In the genomic region with DNA sequence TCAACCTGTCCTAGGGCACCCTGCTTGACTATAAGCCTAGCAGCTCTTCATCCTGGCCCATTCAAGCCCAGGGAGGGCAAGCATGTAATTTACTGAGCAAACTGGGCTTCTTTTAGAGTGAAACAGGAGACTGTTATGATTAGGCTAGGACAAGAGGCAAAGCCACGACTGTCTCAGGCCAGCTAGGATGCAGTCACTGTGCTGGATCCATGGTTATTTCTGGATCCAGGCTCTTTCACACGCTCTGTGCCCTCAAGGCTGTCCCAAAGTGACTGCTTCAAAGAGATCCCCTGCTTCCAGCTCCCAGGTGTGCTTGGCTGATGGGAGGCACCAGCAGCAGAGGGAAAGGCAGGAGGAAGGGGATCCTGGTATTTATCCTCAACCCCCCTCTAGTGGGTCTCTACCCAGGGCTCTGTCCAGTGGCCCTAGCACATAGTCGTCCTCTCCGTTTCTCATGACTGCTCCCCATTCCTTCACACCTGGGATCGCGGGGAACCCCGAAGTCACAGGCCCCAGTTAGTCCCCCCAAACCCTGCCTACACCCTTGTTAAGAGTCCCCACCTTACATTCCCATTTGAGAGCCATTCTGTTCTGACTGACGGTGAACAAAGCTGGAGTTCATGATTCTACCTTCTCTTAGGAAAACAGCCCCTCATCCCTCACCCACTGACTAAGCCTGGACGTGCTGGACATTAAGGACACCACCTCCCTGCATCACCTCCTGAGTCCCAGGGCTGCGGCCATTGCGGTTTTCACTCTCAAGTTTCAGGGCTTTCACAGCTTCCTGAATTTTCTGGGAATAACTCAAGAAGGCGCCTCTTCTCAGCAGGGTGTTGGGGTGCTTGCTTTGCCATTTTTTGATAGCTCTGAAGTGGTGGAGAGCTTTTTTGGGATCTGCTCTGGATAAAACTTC, we compare ENCODE assay signal across 15 cellular contexts.
DNase-seq lines count a peak whose midpoint lies in the region; ATAC-seq and TF ChIP-seq lines count a peak whose summit lies in the region.
"Had no signal": no experiment of that assay in that cellular context is flagged by ENCODE, and none has a peak within 500 bp of the region (broad histone marks: within the 10 kb centered on the region; RNA-seq: fewer than 3 reads in every experiment).

No MANE protein-coding gene starts in this region.

- H3K4me1 Mint-ChIP-seq in stimulated activated naive CD8-positive, alpha-beta T cell treated with anti-CD3 and anti-CD28 coated beads, Interleukin-15, Interleukin-2, amounts not matched to agents 100 ng/mL and 50 ng/mL, for 24 hours (ENCODE audit: low read depth) = peaks cover 51% of the 10 kb centered on the region
- H3K4me1 Mint-ChIP-seq in stimulated activated naive CD8-positive, alpha-beta T cell treated with anti-CD3 and anti-CD28 coated beads, Interleukin-15, amount 100 ng/mL, for 72 hours = peaks cover 58% of the 10 kb centered on the region
- H3K4me1 Mint-ChIP-seq in activated CD8-positive, alpha-beta T cell treated with anti-CD3 and anti-CD28 coated beads, Interleukin-2, amount 10 ng/mL, durations not matched to agents 7 days and 5 days (ENCODE audit: low read depth) = peaks cover 43% of the 10 kb centered on the region
- peaks cover 5% of the 10 kb centered on the region for H3K4me1 Mint-ChIP-seq in nephron progenitor cell

- H3K27ac Mint-ChIP-seq in stimulated activated naive CD8-positive, alpha-beta T cell treated with anti-CD3 and anti-CD28 coated beads, Interleukin-15, Interleukin-2, amounts not matched to agents 100 ng/mL and 50 ng/mL, for 24 hours = peak overlapping the region; percentile 59
- H3K27ac Mint-ChIP-seq in stimulated activated naive CD8-positive, alpha-beta T cell treated with anti-CD3 and anti-CD28 coated beads, Interleukin-15, amount 100 ng/mL, for 72 hours = peak overlapping the region in 1 of 2 donors; percentile 81
- H3K27ac Mint-ChIP-seq in activated CD8-positive, alpha-beta T cell treated with anti-CD3 and anti-CD28 coated beads, Interleukin-2, amount 10 ng/mL, durations not matched to agents 7 days and 5 days = peak overlapping the region; percentile 18
- peak overlapping the region; percentile 91 for H3K27ac Mint-ChIP-seq in nephron progenitor cell

- no peak for ATAC-seq in stimulated activated naive CD8-positive, alpha-beta T cell treated with anti-CD3 and anti-CD28 coated beads, Interleukin-15, amount 100 ng/mL, for 72 hours
- ATAC-seq in activated CD8-positive, alpha-beta T cell treated with anti-CD3 and anti-CD28 coated beads, Interleukin-2, amount 10 ng/mL, durations not matched to agents 7 days and 5 days = no peak
- no peak for ATAC-seq in HG03469 (IDR thresholded peaks at IDR 0.05; ENCODE audit: unreplicated experiment)
- ATAC-seq in GM21526 (IDR thresholded peaks at IDR 0.05; ENCODE audit: low FRiP score, unreplicated experiment) = no peak
- ATAC-seq: right cardiac atrium had no signal

- no peak for TF ChIP-seq CTCF in nephron progenitor cell (IDR thresholded peaks at IDR 0.05)

- no peaks in the 10 kb centered on the region for H3K9me3 Mint-ChIP-seq in stimulated activated naive CD8-positive, alpha-beta T cell treated with anti-CD3 and anti-CD28 coated beads, Interleukin-15, Interleukin-2, amounts not matched to agents 100 ng/mL and 50 ng/mL, for 24 hours
- H3K9me3 Mint-ChIP-seq in stimulated activated naive CD8-positive, alpha-beta T cell treated with anti-CD3 and anti-CD28 coated beads, Interleukin-15, amount 100 ng/mL, for 72 hours = no peaks in the 10 kb centered on the region
- no peaks in the 10 kb centered on the region for H3K9me3 Mint-ChIP-seq in activated CD8-positive, alpha-beta T cell treated with anti-CD3 and anti-CD28 coated beads, Interleukin-2, amount 10 ng/mL, durations not matched to agents 7 days and 5 days (ENCODE audit: insufficient read depth)
- H3K9me3 Mint-ChIP-seq in nephron progenitor cell = no peaks in the 10 kb centered on the region
- H3K9me3 Mint-ChIP-seq: neural crest cell; T-helper 2 cell treated with Interferon-gamma antibody and Interleukin-4, amounts not matched to agents 5 μg/mL and 100 μg/mL, for 36 hours had no signal

- no peaks in the 10 kb centered on the region for H3K27me3 Mint-ChIP-seq in stimulated activated naive CD8-positive, alpha-beta T cell treated with anti-CD3 and anti-CD28 coated beads, Interleukin-15, Interleukin-2, amounts not matched to agents 100 ng/mL and 50 ng/mL, for 24 hours
- H3K27me3 Mint-ChIP-seq in stimulated activated naive CD8-positive, alpha-beta T cell treated with anti-CD3 and anti-CD28 coated beads, Interleukin-15, amount 100 ng/mL, for 72 hours = no peaks in the 10 kb centered on the region
- no peaks in the 10 kb centered on the region for H3K27me3 Mint-ChIP-seq in activated CD8-positive, alpha-beta T cell treated with anti-CD3 and anti-CD28 coated beads, Interleukin-2, amount 10 ng/mL, durations not matched to agents 7 days and 5 days (ENCODE audit: low read depth)
- H3K27me3 Mint-ChIP-seq in nephron progenitor cell (ENCODE audit: low read depth, poor library complexity) = no peaks in the 10 kb centered on the region

- peaks cover 84% of the 10 kb centered on the region for H3K36me3 Mint-ChIP-seq in stimulated activated naive CD8-positive, alpha-beta T cell treated with anti-CD3 and anti-CD28 coated beads, Interleukin-15, Interleukin-2, amounts not matched to agents 100 ng/mL and 50 ng/mL, for 24 hours (ENCODE audit: low read depth)
- H3K36me3 Mint-ChIP-seq in activated CD8-positive, alpha-beta T cell treated with anti-CD3 and anti-CD28 coated beads, Interleukin-2, amount 10 ng/mL, durations not matched to agents 7 days and 5 days (ENCODE audit: low read depth) = peaks cover 70% of the 10 kb centered on the region
- peaks cover 67% of the 10 kb centered on the region for H3K36me3 Mint-ChIP-seq in nephron progenitor cell (ENCODE audit: low read depth)

- POLR2A ChIA-PET in activated CD8-positive, alpha-beta T cell treated with anti-CD3 and anti-CD28 coated beads, Interleukin-2, amount 10 ng/mL, durations not matched to agents 7 days and 5 days (lab: Charles Lee) = no interaction called here

- H3K4me3 Mint-ChIP-seq in stimulated activated naive CD8-positive, alpha-beta T cell treated with anti-CD3 and anti-CD28 coated beads, Interleukin-15, Interleukin-2, amounts not matched to agents 100 ng/mL and 50 ng/mL, for 24 hours = no peak overlapping the region
- H3K4me3 Mint-ChIP-seq in stimulated activated naive CD8-positive, alpha-beta T cell treated with anti-CD3 and anti-CD28 coated beads, Interleukin-15, amount 100 ng/mL, for 72 hours = no peak overlapping the region
- H3K4me3 Mint-ChIP-seq in activated CD8-positive, alpha-beta T cell treated with anti-CD3 and anti-CD28 coated beads, Interleukin-2, amount 10 ng/mL, durations not matched to agents 7 days and 5 days = no peak overlapping the region
- H3K4me3 Mint-ChIP-seq in nephron progenitor cell = no peak overlapping the region
- H3K4me3 Mint-ChIP-seq: neural crest cell; T-helper 2 cell treated with Interferon-gamma antibody and Interleukin-4, amounts not matched to agents 5 μg/mL and 100 μg/mL, for 36 hours had no signal

- CTCF ChIA-PET in activated CD8-positive, alpha-beta T cell treated with anti-CD3 and anti-CD28 coated beads, Interleukin-2, amount 10 ng/mL, durations not matched to agents 7 days and 5 days (lab: Charles Lee) = interaction anchor here (0.7 to 12.9 kb wide), 9 partner anchors 14 to 314 kb away, joined by 3 to 161 read pairs (median 4); a partner anchor contains a TSS

- DNase-seq in stimulated activated naive CD8-positive, alpha-beta T cell treated with anti-CD3 and anti-CD28 coated beads, Interleukin-15, amount 100 ng/mL, for 72 hours = no peak
- DNase-seq in activated CD8-positive, alpha-beta T cell treated with anti-CD3 and anti-CD28 coated beads, Interleukin-2, amount 10 ng/mL, durations not matched to agents 7 days and 5 days = no peak
- DNase-seq in nephron progenitor cell (no peak), ecto neural progenitor cell (ENCODE audit: low spot score) (no peak)
- DNase-seq: activated CD4-positive, CD25-positive, alpha-beta regulatory T cell treated with anti-CD3 and anti-CD28 coated beads, Interleukin-2, amount 50 U/mL, for 72 hours; BE2C; NCI-H146; NCI-H446 treated with DMSO at 0.1 percent for 48 hours; right cardiac atrium; SIG-M5 had no signal
